Comparison of ENCODE assay signal across 1 cellular context in genomic region chr3:115783938-115784738, GRCh38.
TF ChIP-seq lines count a peak whose summit lies in the region.

No MANE protein-coding gene starts in this region.

TF ChIP-seq in HepG2, 621 proteins besides CTCF, POLR2A, EP300 and RAD21 (continued from another document and continues in another):
- TF ChIP-seq THAP7 (CRISPR knock-in tag; IDR thresholded peaks at IDR 0.05) (no peak), ZNF784 (CRISPR knock-in tag; IDR thresholded peaks at IDR 0.05; ENCODE audit: borderline replicate concordance) (no peak; the same call in 1 of the 2 replicates), SRSF9 (IDR thresholded peaks at IDR 0.05; ENCODE audit: borderline replicate concordance, insufficient read depth, low read depth, low read length, poor library complexity, severe bottlenecking) (no peak), SP1 (IDR thresholded peaks at IDR 0.05) (no peak), SP1 (CRISPR knock-in tag; IDR thresholded peaks at IDR 0.05) (peak; percentile 36; the same call in 1 of the 2 replicates), ARHGAP35 (CRISPR knock-in tag; IDR thresholded peaks at IDR 0.05; ENCODE audit: borderline replicate concordance) (peak; percentile 24; the same call in 1 of the 2 replicates), CSRNP1 (CRISPR knock-in tag; IDR thresholded peaks at IDR 0.05) (peak; percentile 89), CCDC6 (CRISPR knock-in tag; IDR thresholded peaks at IDR 0.05) (peak; percentile 67; the same call in 1 of the 2 replicates), ZBTB8A (CRISPR knock-in tag; IDR thresholded peaks at IDR 0.05; ENCODE audit: borderline replicate concordance, low read depth) (no peak), KDM5A (IDR thresholded peaks at IDR 0.05; ENCODE audit: borderline replicate concordance, low read length) (no peak; the same call in 1 of the 2 replicates), ZNF232 (CRISPR knock-in tag; IDR thresholded peaks at IDR 0.05; ENCODE audit: borderline replicate concordance) (no peak), PAWR (CRISPR knock-in tag; IDR thresholded peaks at IDR 0.05; ENCODE audit: borderline replicate concordance) (no peak; the same call in 1 of the 2 replicates), RBAK (CRISPR knock-in tag; IDR thresholded peaks at IDR 0.05) (0 out of 2 replicates have a peak, but pooled peaks have one; percentile 5), PITX1 (CRISPR knock-in tag; IDR thresholded peaks at IDR 0.05) (no peak), CHCHD3 (CRISPR knock-in tag; IDR thresholded peaks at IDR 0.05) (0 out of 2 replicates have a peak, but pooled peaks have one; percentile 44), KDM2A (CRISPR knock-in tag; IDR thresholded peaks at IDR 0.05; ENCODE audit: borderline replicate concordance, low read depth) (peak; percentile 98), ZNF460 (CRISPR knock-in tag; IDR thresholded peaks at IDR 0.05; ENCODE audit: borderline replicate concordance) (no peak; the same call in 1 of the 2 replicates), ZSCAN29 (CRISPR knock-in tag; conservative IDR thresholded peaks at IDR 0.05) (0 out of 2 replicates have a peak, but pooled peaks have one; percentile 50), SCMH1 (CRISPR knock-in tag; IDR thresholded peaks at IDR 0.05; ENCODE audit: borderline replicate concordance) (no peak), MIER2 (CRISPR knock-in tag; IDR thresholded peaks at IDR 0.05) (no peak), RELA (CRISPR knock-in tag; IDR thresholded peaks at IDR 0.05) (no peak), ZNF564 (CRISPR knock-in tag; IDR thresholded peaks at IDR 0.05) (no peak), JUNB (CRISPR knock-in tag; IDR thresholded peaks at IDR 0.05; ENCODE audit: borderline replicate concordance) (no peak), ZNF274 (CRISPR knock-in tag; IDR thresholded peaks at IDR 0.05) (no peak; the same call in 1 of the 2 replicates), PCBP2 (optimal IDR thresholded peaks at IDR 0.05; ENCODE audit: low read depth, low read length, poor library complexity, severe bottlenecking) (no peak), SKIL (CRISPR knock-in tag; IDR thresholded peaks at IDR 0.05; ENCODE audit: borderline replicate concordance) (0 out of 2 replicates have a peak, but pooled peaks have one; percentile 13), ZNF781 (CRISPR knock-in tag; IDR thresholded peaks at IDR 0.05; ENCODE audit: borderline replicate concordance, not compliant biosample characterization) (no peak), HMGA1 (CRISPR knock-in tag; conservative IDR thresholded peaks at IDR 0.05) (no peak), NR2F6 (IDR thresholded peaks at IDR 0.05) (peak; percentile 20; the same call in 1 of the 2 replicates), NR2F6 (CRISPR knock-in tag; IDR thresholded peaks at IDR 0.05) (peak; percentile 53), NKX3-1 (CRISPR knock-in tag; IDR thresholded peaks at IDR 0.05) (no peak), POLR2AphosphoS2 (IDR thresholded peaks at IDR 0.05; ENCODE audit: low read depth, low read length) (no peak), IKZF1 (IDR thresholded peaks at IDR 0.05) (no peak), SYNCRIP (IDR thresholded peaks at IDR 0.05; ENCODE audit: insufficient read depth, low read depth, low read length) (no peak), ZFP1 (CRISPR knock-in tag; IDR thresholded peaks at IDR 0.05) (no peak), HNF4G (IDR thresholded peaks at IDR 0.05; ENCODE audit: borderline replicate concordance, low read depth, low read length) (no peak), HNF4G (CRISPR knock-in tag; IDR thresholded peaks at IDR 0.05; ENCODE audit: borderline replicate concordance, low read depth) (no peak), NFAT5 (CRISPR knock-in tag; IDR thresholded peaks at IDR 0.05) (no peak), KLF16 (CRISPR knock-in tag; IDR thresholded peaks at IDR 0.05) (0 out of 4 replicates have a peak, but pooled peaks of 1 of the 2 experiments have one; percentile 27), HMG20A (CRISPR knock-in tag; IDR thresholded peaks at IDR 0.05; ENCODE audit: borderline replicate concordance) (no peak)
- TF ChIP-seq, protein P1, sequence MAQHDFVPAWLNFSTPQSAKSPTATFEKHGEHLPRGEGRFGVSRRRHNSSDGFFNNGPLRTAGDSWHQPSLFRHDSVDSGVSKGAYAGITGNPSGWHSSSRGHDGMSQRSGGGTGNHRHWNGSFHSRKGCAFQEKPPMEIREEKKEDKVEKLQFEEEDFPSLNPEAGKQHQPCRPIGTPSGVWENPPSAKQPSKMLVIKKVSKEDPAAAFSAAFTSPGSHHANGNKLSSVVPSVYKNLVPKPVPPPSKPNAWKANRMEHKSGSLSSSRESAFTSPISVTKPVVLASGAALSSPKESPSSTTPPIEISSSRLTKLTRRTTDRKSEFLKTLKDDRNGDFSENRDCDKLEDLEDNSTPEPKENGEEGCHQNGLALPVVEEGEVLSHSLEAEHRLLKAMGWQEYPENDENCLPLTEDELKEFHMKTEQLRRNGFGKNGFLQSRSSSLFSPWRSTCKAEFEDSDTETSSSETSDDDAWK (CRISPR knock-in tag; IDR thresholded peaks at IDR 0.05): no peak
- TF ChIP-seq, protein P2, sequence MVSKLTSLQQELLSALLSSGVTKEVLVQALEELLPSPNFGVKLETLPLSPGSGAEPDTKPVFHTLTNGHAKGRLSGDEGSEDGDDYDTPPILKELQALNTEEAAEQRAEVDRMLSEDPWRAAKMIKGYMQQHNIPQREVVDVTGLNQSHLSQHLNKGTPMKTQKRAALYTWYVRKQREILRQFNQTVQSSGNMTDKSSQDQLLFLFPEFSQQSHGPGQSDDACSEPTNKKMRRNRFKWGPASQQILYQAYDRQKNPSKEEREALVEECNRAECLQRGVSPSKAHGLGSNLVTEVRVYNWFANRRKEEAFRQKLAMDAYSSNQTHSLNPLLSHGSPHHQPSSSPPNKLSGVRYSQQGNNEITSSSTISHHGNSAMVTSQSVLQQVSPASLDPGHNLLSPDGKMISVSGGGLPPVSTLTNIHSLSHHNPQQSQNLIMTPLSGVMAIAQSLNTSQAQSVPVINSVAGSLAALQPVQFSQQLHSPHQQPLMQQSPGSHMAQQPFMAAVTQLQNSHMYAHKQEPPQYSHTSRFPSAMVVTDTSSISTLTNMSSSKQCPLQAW (CRISPR knock-in tag; IDR thresholded peaks at IDR 0.05): no peak
- TF ChIP-seq, protein P3, sequence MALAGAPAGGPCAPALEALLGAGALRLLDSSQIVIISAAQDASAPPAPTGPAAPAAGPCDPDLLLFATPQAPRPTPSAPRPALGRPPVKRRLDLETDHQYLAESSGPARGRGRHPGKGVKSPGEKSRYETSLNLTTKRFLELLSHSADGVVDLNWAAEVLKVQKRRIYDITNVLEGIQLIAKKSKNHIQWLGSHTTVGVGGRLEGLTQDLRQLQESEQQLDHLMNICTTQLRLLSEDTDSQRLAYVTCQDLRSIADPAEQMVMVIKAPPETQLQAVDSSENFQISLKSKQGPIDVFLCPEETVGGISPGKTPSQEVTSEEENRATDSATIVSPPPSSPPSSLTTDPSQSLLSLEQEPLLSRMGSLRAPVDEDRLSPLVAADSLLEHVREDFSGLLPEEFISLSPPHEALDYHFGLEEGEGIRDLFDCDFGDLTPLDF (CRISPR knock-in tag; IDR thresholded peaks at IDR 0.05): no peak
- TF ChIP-seq, protein P4, sequence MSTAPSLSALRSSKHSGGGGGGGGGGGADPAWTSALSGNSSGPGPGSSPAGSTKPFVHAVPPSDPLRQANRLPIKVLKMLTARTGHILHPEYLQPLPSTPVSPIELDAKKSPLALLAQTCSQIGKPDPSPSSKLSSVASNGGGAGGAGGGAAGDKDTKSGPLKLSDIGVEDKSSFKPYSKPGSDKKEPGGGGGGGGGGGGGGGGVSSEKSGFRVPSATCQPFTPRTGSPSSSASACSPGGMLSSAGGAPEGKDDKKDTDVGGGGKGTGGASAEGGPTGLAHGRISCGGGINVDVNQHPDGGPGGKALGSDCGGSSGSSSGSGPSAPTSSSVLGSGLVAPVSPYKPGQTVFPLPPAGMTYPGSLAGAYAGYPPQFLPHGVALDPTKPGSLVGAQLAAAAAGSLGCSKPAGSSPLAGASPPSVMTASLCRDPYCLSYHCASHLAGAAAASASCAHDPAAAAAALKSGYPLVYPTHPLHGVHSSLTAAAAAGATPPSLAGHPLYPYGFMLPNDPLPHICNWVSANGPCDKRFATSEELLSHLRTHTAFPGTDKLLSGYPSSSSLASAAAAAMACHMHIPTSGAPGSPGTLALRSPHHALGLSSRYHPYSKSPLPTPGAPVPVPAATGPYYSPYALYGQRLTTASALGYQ (CRISPR knock-in tag; IDR thresholded peaks at IDR 0.05): no peak
- TF ChIP-seq, protein P5, sequence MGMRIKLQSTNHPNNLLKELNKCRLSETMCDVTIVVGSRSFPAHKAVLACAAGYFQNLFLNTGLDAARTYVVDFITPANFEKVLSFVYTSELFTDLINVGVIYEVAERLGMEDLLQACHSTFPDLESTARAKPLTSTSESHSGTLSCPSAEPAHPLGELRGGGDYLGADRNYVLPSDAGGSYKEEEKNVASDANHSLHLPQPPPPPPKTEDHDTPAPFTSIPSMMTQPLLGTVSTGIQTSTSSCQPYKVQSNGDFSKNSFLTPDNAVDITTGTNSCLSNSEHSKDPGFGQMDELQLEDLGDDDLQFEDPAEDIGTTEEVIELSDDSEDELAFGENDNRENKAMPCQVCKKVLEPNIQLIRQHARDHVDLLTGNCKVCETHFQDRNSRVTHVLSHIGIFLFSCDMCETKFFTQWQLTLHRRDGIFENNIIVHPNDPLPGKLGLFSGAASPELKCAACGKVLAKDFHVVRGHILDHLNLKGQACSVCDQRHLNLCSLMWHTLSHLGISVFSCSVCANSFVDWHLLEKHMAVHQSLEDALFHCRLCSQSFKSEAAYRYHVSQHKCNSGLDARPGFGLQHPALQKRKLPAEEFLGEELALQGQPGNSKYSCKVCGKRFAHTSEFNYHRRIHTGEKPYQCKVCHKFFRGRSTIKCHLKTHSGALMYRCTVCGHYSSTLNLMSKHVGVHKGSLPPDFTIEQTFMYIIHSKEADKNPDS (CRISPR knock-in tag; IDR thresholded peaks at IDR 0.05): 0 out of 2 replicates have a peak, but pooled peaks have one; percentile 35
